In genomic region chr9:117645245-117645636, GRCh38 we compare ENCODE assay signal across 2 cellular contexts.
TF ChIP-seq lines count a peak whose summit lies in the region.

No MANE protein-coding gene starts in this region.

TF ChIP-seq in liver, 16 proteins besides CTCF, POLR2A, EP300 and RAD21:
- TF ChIP-seq SP1 (IDR thresholded peaks at IDR 0.05) (no peak), HNF4A (conservative IDR thresholded peaks at IDR 0.05) (no peak), ATF3 (IDR thresholded peaks at IDR 0.05) (no peak), TAF1 (conservative IDR thresholded peaks at IDR 0.05) (no peak), JUND (IDR thresholded peaks at IDR 0.05) (no peak), YY1 (IDR thresholded peaks at IDR 0.05) (no peak), RXRA (IDR thresholded peaks at IDR 0.05) (no peak), EGR1 (IDR thresholded peaks at IDR 0.05; ENCODE audit: low read depth in 2 of 2) (no peak), MAX (IDR thresholded peaks at IDR 0.05) (no peak), GABPA (IDR thresholded peaks at IDR 0.05 in 1 of 2, conservative IDR thresholded peaks at IDR 0.05 in 1 of 2) (no peak), HNF4G (IDR thresholded peaks at IDR 0.05) (no peak), NR2F2 (IDR thresholded peaks at IDR 0.05) (no peak), FOXA1 (IDR thresholded peaks at IDR 0.05) (no peak), REST (IDR thresholded peaks at IDR 0.05) (no peak), FOXA2 (IDR thresholded peaks at IDR 0.05) (no peak), ZBTB33 (IDR thresholded peaks at IDR 0.05) (no peak)

TF ChIP-seq in HepG2, 621 proteins besides CTCF, POLR2A, EP300 and RAD21:
- TF ChIP-seq IKZF5 (CRISPR knock-in tag; IDR thresholded peaks at IDR 0.05): no peak
- no peak for TF ChIP-seq ZNF777 (CRISPR knock-in tag; IDR thresholded peaks at IDR 0.05)
- no peak for TF ChIP-seq BCLAF1 (IDR thresholded peaks at IDR 0.05)
- TF ChIP-seq NR2F1 (CRISPR knock-in tag; IDR thresholded peaks at IDR 0.05): no peak
- no peak for TF ChIP-seq ZNF30 (CRISPR knock-in tag; IDR thresholded peaks at IDR 0.05)
- no peak for TF ChIP-seq ZKSCAN1 (IDR thresholded peaks at IDR 0.05; ENCODE audit: low read length)
- TF ChIP-seq ZNF883 (CRISPR knock-in tag; IDR thresholded peaks at IDR 0.05; ENCODE audit: not compliant biosample characterization): no peak
- TF ChIP-seq ARID4A (CRISPR knock-in tag; IDR thresholded peaks at IDR 0.05; ENCODE audit: borderline replicate concordance): no peak
- no peak for TF ChIP-seq CEBPB (IDR thresholded peaks at IDR 0.05; ENCODE audit: borderline replicate concordance, low read depth, low read length)
- no peak for TF ChIP-seq EHMT2 (IDR thresholded peaks at IDR 0.05; ENCODE audit: borderline replicate concordance, low read depth, low read length)
- TF ChIP-seq HMG20A (CRISPR knock-in tag; IDR thresholded peaks at IDR 0.05; ENCODE audit: borderline replicate concordance): no peak
- no peak for TF ChIP-seq CC2D1A (CRISPR knock-in tag; IDR thresholded peaks at IDR 0.05)
